29 cellular contexts compared by ENCODE assay signal in genomic region chr14:91167380-91167770, GRCh38. TPM values are rescaled to one million over a fixed set of nuclear protein-coding genes. Genes with fewer than 3 reads are reported as not detected.
DNase-seq lines count a peak whose midpoint lies in the region; ATAC-seq and TF ChIP-seq lines count a peak whose summit lies in the region.
"Had no signal": no experiment of that assay in that cellular context is flagged by ENCODE, and none has a peak within 500 bp of the region (broad histone marks: within the 10 kb centered on the region; RNA-seq: fewer than 3 reads in every experiment).

No MANE protein-coding gene starts in this region.

- no peaks in the 10 kb centered on the region for H3K9me3 Mint-ChIP-seq in T-helper 2 cell treated with Interferon-gamma antibody and Interleukin-4, amounts not matched to agents 5 μg/mL and 100 μg/mL, for 36 hours
- H3K9me3 Mint-ChIP-seq in central memory CD8-positive, alpha-beta T cell: no peaks in the 10 kb centered on the region
- H3K9me3 Mint-ChIP-seq: activated T-helper 1 cell treated with anti-CD3 and anti-CD28 coated beads, Interleukin-12 subunit alpha, Interleukin-12 subunit beta, Interleukin-2, Interleukin-4 antibody, amounts not matched to agents 30 ng/mL and 10 ng/mL and 1 ng/mL, durations not matched to agents 14 hours and 24 hours and 36 hours; CD14-positive monocyte; naive thymus-derived CD8-positive, alpha-beta T cell had no signal

- H3K79me1 ChIP-seq in trophoblast cell (ENCODE audit: low read length): no peaks in the 10 kb centered on the region

- H3K9me3 ChIP-seq in trophoblast cell (ENCODE audit: insufficient read depth, low read depth, low read length): no peaks in the 10 kb centered on the region
- H3K9me3 ChIP-seq in MG63: no peaks in the 10 kb centered on the region
- H3K9me3 ChIP-seq: colonic mucosa, Peyer's patch, SJCRH30, testis had no signal

- no peak for ATAC-seq in central memory CD8-positive, alpha-beta T cell (replicated peaks; ENCODE audit: extremely low read depth, poor library complexity, severe bottlenecking)
- ATAC-seq: HCT116; naive thymus-derived CD8-positive, alpha-beta T cell had no signal

- peak overlapping the region; percentile 43 for H3K27ac Mint-ChIP-seq in T-helper 2 cell treated with Interferon-gamma antibody and Interleukin-4, amounts not matched to agents 5 μg/mL and 100 μg/mL, for 36 hours
- H3K27ac Mint-ChIP-seq in central memory CD8-positive, alpha-beta T cell (ENCODE audit: low read depth): peak overlapping the region; percentile 63
- H3K27ac Mint-ChIP-seq: activated T-helper 1 cell treated with anti-CD3 and anti-CD28 coated beads, Interleukin-12 subunit alpha, Interleukin-12 subunit beta, Interleukin-2, Interleukin-4 antibody, amounts not matched to agents 30 ng/mL and 10 ng/mL and 1 ng/mL, durations not matched to agents 14 hours and 24 hours and 36 hours had no signal

- H3K36me3 ChIP-seq in trophoblast cell (ENCODE audit: control insufficient read depth in 1 of 2, insufficient read depth in 2 of 2, low read length in 2 of 2) (no peaks in the 10 kb centered on the region), MG63 (no peaks in the 10 kb centered on the region)

- H3K4me3 Mint-ChIP-seq in T-helper 2 cell treated with Interferon-gamma antibody and Interleukin-4, amounts not matched to agents 5 μg/mL and 100 μg/mL, for 36 hours: no peak overlapping the region
- no peak overlapping the region for H3K4me3 Mint-ChIP-seq in central memory CD8-positive, alpha-beta T cell
- H3K4me3 Mint-ChIP-seq: activated T-helper 1 cell treated with anti-CD3 and anti-CD28 coated beads, Interleukin-12 subunit alpha, Interleukin-12 subunit beta, Interleukin-2, Interleukin-4 antibody, amounts not matched to agents 30 ng/mL and 10 ng/mL and 1 ng/mL, durations not matched to agents 14 hours and 24 hours and 36 hours; CD14-positive monocyte; naive thymus-derived CD8-positive, alpha-beta T cell had no signal

- peaks cover 44% of the 10 kb centered on the region for H3K36me3 Mint-ChIP-seq in T-helper 2 cell treated with Interferon-gamma antibody and Interleukin-4, amounts not matched to agents 5 μg/mL and 100 μg/mL, for 36 hours (ENCODE audit: low read depth)
- peaks cover 45% of the 10 kb centered on the region for H3K36me3 Mint-ChIP-seq in central memory CD8-positive, alpha-beta T cell (ENCODE audit: insufficient read depth)

- no CpG with 5 or more reads among the region's 5 CpGs for WGBS in trophoblast cell (ENCODE audit: extremely low coverage, insufficient coverage, insufficient read length)

- no peak for DNase-seq in T-helper 2 cell treated with Interferon-gamma antibody and Interleukin-4, amounts not matched to agents 5 μg/mL and 100 μg/mL, for 36 hours (ENCODE audit: low spot score)
- DNase-seq in T-helper 2 cell (no peak), DMS 273 (lab: John Stamatoyannopoulos, UW; ENCODE audit: unreplicated experiment) (peak; percentile 67), trophoblast cell (no peak), MG63 (no peak), GM13976 (ENCODE audit: low spot score) (no peak)
- no peak for DNase-seq in central memory CD8-positive, alpha-beta T cell (ENCODE audit: low spot score in 2 of 2)
- DNase-seq in effector CD8-positive, alpha-beta T cell (lab: John Stamatoyannopoulos, UW): no peak
- DNase-seq: activated CD4-positive, alpha-beta T cell treated with anti-CD3 and anti-CD28 coated beads, Interleukin-2, amount 50 U/mL, for 4 hours; activated CD4-positive, CD25-positive, alpha-beta regulatory T cell; activated naive CD4-positive, alpha-beta T cell treated with anti-CD3 and anti-CD28 coated beads, Interleukin-2, amount 50 U/mL, for 16 hours; amniotic stem cell; colonic mucosa; DND-41; head of caudate nucleus; Kasumi-1; naive thymus-derived CD8-positive, alpha-beta T cell; NCI-H1436 treated with DMSO at 0.1 percent for 48 hours; NCI-H226; NCI-H748 treated with DMSO at 0.1 percent for 48 hours; occipital lobe; Peyer's patch; SJCRH30; stimulated activated naive CD4-positive, alpha-beta T cell; testis had no signal

- H2BK5ac ChIP-seq in trophoblast cell (ENCODE audit: low read depth, low read length, poor library complexity): no peak overlapping the region

- peaks cover 0 to 2% of the 10 kb centered on the region in 2 experiments for H3K4me1 ChIP-seq in trophoblast cell (ENCODE audit: control insufficient read depth in 1 of 2, insufficient read depth in 2 of 2, low read length in 2 of 2)
- H3K4me1 ChIP-seq: colonic mucosa, SJCRH30 had no signal

- H3K4me1 Mint-ChIP-seq in T-helper 2 cell treated with Interferon-gamma antibody and Interleukin-4, amounts not matched to agents 5 μg/mL and 100 μg/mL, for 36 hours (ENCODE audit: low read depth): no peaks in the 10 kb centered on the region
- H3K4me1 Mint-ChIP-seq in central memory CD8-positive, alpha-beta T cell: peaks cover 6% of the 10 kb centered on the region
- H3K4me1 Mint-ChIP-seq: CD14-positive monocyte; naive thymus-derived CD8-positive, alpha-beta T cell had no signal

- H3K18ac ChIP-seq in trophoblast cell (ENCODE audit: low read length): no peak overlapping the region

- H3K4me2 ChIP-seq in trophoblast cell (ENCODE audit: low read length): no peak overlapping the region

- peak overlapping the region; percentile 18 for H3K9ac ChIP-seq in trophoblast cell (ENCODE audit: low read length)

- no peak overlapping the region for H2AK5ac ChIP-seq in trophoblast cell (ENCODE audit: low read length)

- H3K4me3 ChIP-seq in trophoblast cell (ENCODE audit: low read depth, low read length) (no peak overlapping the region), MG63 (no peak overlapping the region)
- H3K4me3 ChIP-seq: colonic mucosa, lung, Peyer's patch, SJCRH30, testis had no signal

- H4K12ac ChIP-seq in trophoblast cell (ENCODE audit: low read depth, low read length): no peak overlapping the region

- H3K27me3 ChIP-seq in trophoblast cell (ENCODE audit: insufficient read depth, low read length) (no peaks in the 10 kb centered on the region), MG63 (no peaks in the 10 kb centered on the region)
- H3K27me3 ChIP-seq: colonic mucosa, Peyer's patch, SJCRH30, testis had no signal

- no peak overlapping the region for H3K23ac ChIP-seq in trophoblast cell (ENCODE audit: low read length)

- no peak for TF ChIP-seq CTCF in GM13976 (IDR thresholded peaks at IDR 0.05; ENCODE audit: borderline replicate concordance, control extremely low read depth, extremely low read depth, insufficient read depth, missing control alignments)

- H2BK120ac ChIP-seq in trophoblast cell (ENCODE audit: insufficient read depth, low read length, poor library complexity): no peak overlapping the region

- in situ Hi-C loops in GM13976 (cut with MboI; ENCODE audit: low sequenced_read_pairs, unreplicated experiment): no loop called here

- H4K8ac ChIP-seq in trophoblast cell (ENCODE audit: low read depth, low read length): no peak overlapping the region

- no peak overlapping the region for H2AFZ ChIP-seq in trophoblast cell (ENCODE audit: insufficient read depth, low read length, poor library complexity)

- no peak overlapping the region for H4K91ac ChIP-seq in trophoblast cell (ENCODE audit: low read depth, low read length)

- H2BK12ac ChIP-seq in trophoblast cell (ENCODE audit: low read length): no peak overlapping the region

- no peak overlapping the region for H3K27ac ChIP-seq in trophoblast cell (ENCODE audit: low read depth, low read length)
- H3K27ac ChIP-seq: colonic mucosa, Peyer's patch, SJCRH30, testis had no signal

- H3K79me2 ChIP-seq in trophoblast cell (ENCODE audit: control insufficient read depth, insufficient read depth, low read length, poor library complexity): no peaks in the 10 kb centered on the region

- H3K14ac ChIP-seq in trophoblast cell (ENCODE audit: low read length): no peak overlapping the region

- no peaks in the 10 kb centered on the region for H3K27me3 Mint-ChIP-seq in T-helper 2 cell treated with Interferon-gamma antibody and Interleukin-4, amounts not matched to agents 5 μg/mL and 100 μg/mL, for 36 hours (ENCODE audit: low read depth)
- no peaks in the 10 kb centered on the region for H3K27me3 Mint-ChIP-seq in central memory CD8-positive, alpha-beta T cell
- H3K27me3 Mint-ChIP-seq: naive thymus-derived CD8-positive, alpha-beta T cell had no signal

- H3K4ac ChIP-seq in trophoblast cell (ENCODE audit: low read depth, low read length): no peak overlapping the region

RNA-seq across cellular contexts. Expression of gene DGLUCY, which starts 53.5 kb away (rescaled TPM):
- polyA plus RNA-seq in trophoblast cell (2013): 8.8 and 10.1 TPM in 2 replicates
- total RNA-seq in MG63 (2014; rRNA removed; shearing (Covaris generic); ENCODE audit: low replicate concordance): 11.0 and 18.3 TPM in 2 replicates
